ENCODE assay signal across 12 cellular contexts in genomic region chr10:26566525-26567348, GRCh38.
DNase-seq lines count a peak whose midpoint lies in the region; ATAC-seq, FAIRE-seq and TF ChIP-seq lines count a peak whose summit lies in the region.
"Had no signal": no experiment of that assay in that cellular context is flagged by ENCODE, and none has a peak within 500 bp of the region (broad histone marks: within the 10 kb centered on the region; RNA-seq: fewer than 3 reads in every experiment).

No MANE protein-coding gene starts in this region.

- no peaks in the 10 kb centered on the region for H3K36me3 Mint-ChIP-seq in Caco-2 (ENCODE audit: insufficient read depth, unreplicated experiment)

- POLR2A ChIA-PET in Caco-2 (lab: Charles Lee) (no interaction called here), Panc1 (lab: Charles Lee) (no interaction called here)

- peaks cover 25% of the 10 kb centered on the region for H3K27me3 Mint-ChIP-seq in Caco-2 (ENCODE audit: insufficient read depth, unreplicated experiment)

- no peak for TF ChIP-seq POLR2A in H54 (IDR thresholded peaks at IDR 0.05; ENCODE audit: low read depth, low read length)

- H3K4me3 ChIP-seq in Caco-2 (ENCODE audit: low read depth, low read length) (peak overlapping the region; percentile 45), Panc1 (ENCODE audit: low read depth in 2 of 2, low read length in 2 of 2) (peak overlapping the region in 1 of 2 experiments; percentile 12; a peak in 1 of 4 replicates), pancreas (peak overlapping the region in 3 of 4 donors; percentile 7 to 44 (median 35))

- H3K4me1 ChIP-seq in Caco-2 (no peaks in the 10 kb centered on the region), Panc1 (ENCODE audit: control insufficient read depth, insufficient read depth, low read length) (no peaks in the 10 kb centered on the region), pancreas (no peaks in the 10 kb centered on the region)

- CTCF ChIA-PET in Caco-2 (lab: Charles Lee) (no interaction called here), Panc1 (lab: Charles Lee) (interaction anchor here (0.7 kb wide), 1 partner anchor 60 kb away, joined by 3 read pairs; no protein-coding TSS in a partner anchor)

- H3K9me3 ChIP-seq in Caco-2 (peaks cover 5% of the 10 kb centered on the region), Panc1 (ENCODE audit: control insufficient read depth, insufficient read depth, low read depth, low read length) (no peaks in the 10 kb centered on the region), pancreas (no peaks in the 10 kb centered on the region)

- H3K27me3 ChIP-seq in Caco-2 (replicated peaks; ENCODE audit: control insufficient read depth, insufficient read depth, low read length): no peaks in the 10 kb centered on the region
- peaks cover 14% of the 10 kb centered on the region for H3K27me3 ChIP-seq in Panc1 (ENCODE audit: control insufficient read depth, insufficient read depth, low read length)
- peaks cover 0 to 5% (median 0%) of the 10 kb centered on the region in 4 donors for H3K27me3 ChIP-seq in pancreas

- no peak for TF ChIP-seq CTCF in Caco-2 (IDR thresholded peaks at IDR 0.05; ENCODE audit: insufficient read depth in 1 of 2, low read depth in 1 of 2, low read length in 1 of 2, severe bottlenecking in 1 of 2, unreplicated experiment in 1 of 2)
- TF ChIP-seq CTCF in Panc1 (IDR thresholded peaks at IDR 0.05): no peak
- no peak for TF ChIP-seq CTCF in pancreas (IDR thresholded peaks at IDR 0.05)

- peaks cover 10% of the 10 kb centered on the region for H3K4me1 Mint-ChIP-seq in Caco-2 (ENCODE audit: low read depth, unreplicated experiment)

- H3K36me3 ChIP-seq in Caco-2 (ENCODE audit: control insufficient read depth, insufficient read depth, low read length) (no peaks in the 10 kb centered on the region), Panc1 (ENCODE audit: control insufficient read depth, insufficient read depth, low read length) (no peaks in the 10 kb centered on the region), pancreas (no peaks in the 10 kb centered on the region)

- peak in 1 of 2 experiments; percentile 47 for DNase-seq in Caco-2
- no peak for DNase-seq in Panc1 (ENCODE audit: low read depth, low spot score)
- DNase-seq in left cardiac atrium: peak; percentile 45
- DNase-seq in pancreas: peak in 2 of 6 donors; percentile 10 to 35
- no peak for DNase-seq in central memory CD4-positive, alpha-beta T cell
- DNase-seq in H54 (ENCODE audit: insufficient read length, low spot score): no peak
- DNase-seq: activated CD4-positive, alpha-beta T cell treated with anti-CD3 and anti-CD28 coated beads for 1 hour; amniotic stem cell; DMS153; OCI-M1 had no signal

- in situ Hi-C loops in Panc1 (cut with HindIII; ENCODE audit: low pct_unique_long_range_greater_than_20kb, low sequenced_read_pairs): no loop called here

- peak; percentile 48; the same call in 1 of the 2 replicates for ATAC-seq in Panc1
- ATAC-seq in left cardiac atrium: peak; percentile 15 to 58
- peak; percentile 43 to 69 (median 58) for ATAC-seq in pancreas
- ATAC-seq in HG03039 (IDR thresholded peaks at IDR 0.05; ENCODE audit: unreplicated experiment): no peak
- no peak for ATAC-seq in HG03521 (IDR thresholded peaks at IDR 0.05; ENCODE audit: unreplicated experiment)

- H3K4me3 Mint-ChIP-seq in Caco-2 (ENCODE audit: unreplicated experiment): peak overlapping the region; percentile 75

- FAIRE-seq in pancreas (lab: Jason Lieb, UNC) (no peak), H54 (lab: Jason Lieb, UNC) (no peak)

- H3K27ac ChIP-seq in Panc1 (ENCODE audit: low read length): no peak overlapping the region
- no peak overlapping the region for H3K27ac ChIP-seq in pancreas

- BruUV-seq in Caco-2 (replicated peaks; lab: Mats Ljungman, UMichigan) (no TSS peak), Panc1 (replicated peaks; lab: Mats Ljungman, UMichigan) (no TSS peak)

- peaks cover 7% of the 10 kb centered on the region for H3K9me3 Mint-ChIP-seq in Caco-2 (ENCODE audit: unreplicated experiment)

- no peak overlapping the region for H3K27ac Mint-ChIP-seq in Caco-2 (ENCODE audit: unreplicated experiment)

- WGBS in pancreas, 2 donors: 13 to 22% methylated on average over 24 to 64 of the region's 64 CpGs

- intact Hi-C loops in Caco-2 (cut with micrococcal nuclease; ENCODE audit: unreplicated experiment) (no loop called here), Panc1 (cut with micrococcal nuclease; ENCODE audit: unreplicated experiment) (no loop called here), left cardiac atrium (cut with DNase I) (no loop called here), pancreas (cut with DNase I) (no loop called here)

Comparison
In these comparisons a context has a peak if more than half of its experiments do, and no peak if none do; other contexts are left out.
1. ATAC-seq: peak in Panc1 (single experiment), left cardiac atrium (2 of 2) and pancreas (4 of 4); none in HG03039 (single experiment) and HG03521 (single experiment).